In genomic region chr5:178931846-178932760, GRCh38 we compare ENCODE assay signal across 1 cellular context.
TF ChIP-seq lines count a peak whose summit lies in the region.

No MANE protein-coding gene starts in this region.

TF ChIP-seq in GM23338, 12 proteins besides CTCF, POLR2A, EP300 and RAD21 (continued from another document):
- no peak for TF ChIP-seq ZNF462 (CRISPR knock-in tag; IDR thresholded peaks at IDR 0.05)
